ENCODE assay signal across 26 cellular contexts in genomic region chr4:93080316-93080715, GRCh38.
"Had no signal": no experiment of that assay in that cellular context is flagged by ENCODE, and none has a peak within 500 bp of the region (broad histone marks: within the 10 kb centered on the region; RNA-seq: fewer than 3 reads in every experiment).

No MANE protein-coding gene starts in this region.

- ATAC-seq: natural killer cell; psoas muscle; right cardiac atrium; right lobe of liver; stimulated activated effector memory CD8-positive, alpha-beta T cell treated with anti-CD3 and anti-CD28 coated beads, Interleukin-12 subunit alpha, Interleukin-12 subunit beta, amount 100 ng/mL, for 72 hours; stimulated activated naive B cell treated with anti-CD40 and anti-IgM and Interleukin-4, amounts not matched to agents 10 μg/mL and 1 μg/mL and 100 μg/mL, for 72 hours had no signal

- H3K27me3 ChIP-seq: neural progenitor cell, ovary, right lobe of liver, sigmoid colon, stomach, thyroid gland, tibial nerve, upper lobe of left lung, vagina had no signal

- H3K36me3 ChIP-seq: neural progenitor cell, ovary, right lobe of liver, sigmoid colon, stomach, thoracic aorta, thyroid gland, tibial nerve, upper lobe of left lung, vagina had no signal

- FAIRE-seq: small intestine, urothelium cell line had no signal

- DNase-seq: natural killer cell; occipital lobe; ovary; posterior cingulate gyrus; psoas muscle; right cardiac atrium; right lobe of liver; sigmoid colon; small intestine; stimulated activated CD4-positive, alpha-beta T cell treated with anti-CD3 and anti-CD28 coated beads, Interleukin-15, amount 100 ng/mL, for 24 hours; stimulated activated CD4-positive, alpha-beta T cell treated with anti-CD3 and anti-CD28 coated beads, Interleukin-2, amount 100 ng/mL, for 24 hours; stimulated activated CD4-positive, alpha-beta T cell treated with anti-CD3 and anti-CD28 coated beads, Interleukin-2, amount 100 ng/mL, for 48 hours; stimulated activated CD4-positive, alpha-beta T cell treated with anti-CD3 and anti-CD28 coated beads, Interleukin-4, amount 100 ng/mL, for 24 hours; stimulated activated naive B cell treated with anti-CD40 and anti-IgM and Interleukin-4, amounts not matched to agents 10 μg/mL and 1 μg/mL and 100 μg/mL, for 72 hours; stimulated activated naive CD4-positive, alpha-beta T cell treated with Interleukin-2 at 50 U/mL for 16 hours; stomach; thyroid gland; trophoblast cell; upper lobe of left lung had no signal

- H3K4me3 ChIP-seq: neural progenitor cell, ovary, psoas muscle, right lobe of liver, sigmoid colon, stomach, thoracic aorta, thyroid gland, tibial nerve, upper lobe of left lung, vagina had no signal

- H3K27ac ChIP-seq: neural progenitor cell, ovary, parathyroid adenoma, psoas muscle, right lobe of liver, sigmoid colon, stomach, thoracic aorta, thyroid gland, tibial nerve, upper lobe of left lung, vagina had no signal

- H3K4me1 ChIP-seq: parathyroid adenoma, psoas muscle, right lobe of liver, sigmoid colon, stomach, thyroid gland, tibial nerve, upper lobe of left lung, vagina had no signal
